In genomic region chr9:136665111-136665703, GRCh38 we compare ENCODE assay signal across 8 cellular contexts. TPM values are rescaled to one million over a fixed set of nuclear protein-coding genes. Genes with fewer than 3 reads are reported as not detected.
DNase-seq lines count a peak whose midpoint lies in the region; ATAC-seq and TF ChIP-seq lines count a peak whose summit lies in the region.

No MANE protein-coding gene starts in this region.

- intact Hi-C loops in Right ventricle myocardium inferior (cut with DNase I): no loop called here

- peaks cover 12% of the 10 kb centered on the region for H3K4me1 ChIP-seq in cardiac muscle cell (ENCODE audit: low read depth)

- DNase-seq in cardiac muscle cell (ENCODE audit: low read depth in 1 of 2, low spot score in 1 of 2) (peak; percentile 35 to 49), Right ventricle myocardium inferior (ENCODE audit: missing footprints) (no peak), fibroblast of the aortic adventitia (ENCODE audit: low read depth) (no peak), retina (peak; percentile 59), NCI-H510A (lab: John Stamatoyannopoulos, UW) (no peak), NCI-H510A treated with DMSO at 0.1 percent for 48 hours (lab: John Stamatoyannopoulos, UW) (no peak)

- no peak overlapping the region for H3K27ac ChIP-seq in cardiac muscle cell

- H3K9me3 ChIP-seq in cardiac muscle cell (ENCODE audit: low read depth): no peaks in the 10 kb centered on the region

- ATAC-seq in Right ventricle myocardium inferior: no peak
- ATAC-seq in HG02610 (IDR thresholded peaks at IDR 0.05; ENCODE audit: unreplicated experiment): no peak

- no peaks in the 10 kb centered on the region for H3K36me3 ChIP-seq in cardiac muscle cell

- no peaks in the 10 kb centered on the region for H3K27me3 ChIP-seq in cardiac muscle cell

- no peak overlapping the region for H3K4me3 ChIP-seq in cardiac muscle cell
- peak overlapping the region; percentile 36 for H3K4me3 ChIP-seq in WI38 (ENCODE audit: low read depth, low read length)
- peak overlapping the region; percentile 55 for H3K4me3 ChIP-seq in fibroblast of the aortic adventitia (ENCODE audit: low read depth, low read length)

- peak; percentile 28 for TF ChIP-seq CTCF in cardiac muscle cell (IDR thresholded peaks at IDR 0.05; ENCODE audit: low read depth, low read length)
- TF ChIP-seq CTCF in WI38 (IDR thresholded peaks at IDR 0.05; ENCODE audit: low read depth, low read length): no peak
- peak; percentile 6 for TF ChIP-seq CTCF in fibroblast of the aortic adventitia (IDR thresholded peaks at IDR 0.05; ENCODE audit: insufficient read depth, low read length)

RNA-seq across cellular contexts. Expression of gene EGFL7, which starts 2.5 kb away (rescaled TPM):
- 64.1 and 82.9 TPM in 2 replicates for total RNA-seq in cardiac muscle cell
- 50.9 and 90.0 TPM in 2 replicates for polyA plus RNA-seq in cardiac muscle cell
- total RNA-seq in Right ventricle myocardium inferior: 72.0 TPM
- 2.4 and 5.6 TPM in 2 replicates for total RNA-seq in fibroblast of the aortic adventitia (ENCODE audit: low replicate concordance)

RNA-seq across cellular contexts. Expression of gene AGPAT2, which starts 22.1 kb away (rescaled TPM):
- total RNA-seq in cardiac muscle cell (59.0 and 72.5 TPM in 2 replicates), Right ventricle myocardium inferior (57.9 TPM), fibroblast of the aortic adventitia (ENCODE audit: low replicate concordance) (6.2 and 29.0 TPM in 2 replicates)
- 103 and 104 TPM in 2 replicates for polyA plus RNA-seq in cardiac muscle cell

RNA-seq across cellular contexts. Expression of gene DIPK1B, which starts 47.2 kb away (rescaled TPM):
- 163 and 188 TPM in 2 replicates for total RNA-seq in cardiac muscle cell
- 162 and 190 TPM in 2 replicates for polyA plus RNA-seq in cardiac muscle cell
- total RNA-seq in Right ventricle myocardium inferior: 16.4 TPM
- total RNA-seq in fibroblast of the aortic adventitia (ENCODE audit: low replicate concordance): 0.45 and 0.98 TPM in 2 replicates

Comparison
In these comparisons a context has a peak if more than half of its experiments do, and no peak if none do; other contexts are left out.
1. DNase-seq: peak in cardiac muscle cell (2 of 2) and retina (single experiment); none in Right ventricle myocardium inferior (single experiment), fibroblast of the aortic adventitia (single experiment), NCI-H510A (single experiment) and NCI-H510A treated with DMSO at 0.1 percent for 48 hours (single experiment).